Comparison of ENCODE assay signal across 30 cellular contexts in genomic region chr12:53571295-53571694, GRCh38.
"Had no signal": no experiment of that assay in that cellular context is flagged by ENCODE, and none has a peak within 500 bp of the region (broad histone marks: within the 10 kb centered on the region; RNA-seq: fewer than 3 reads in every experiment).

No MANE protein-coding gene starts in this region.

- H3K4me3 ChIP-seq: PC-9 had no signal

- H3K36me3 ChIP-seq: brain microvascular endothelial cell had no signal

- H3K4me2 ChIP-seq: PC-9 had no signal

- H3K27ac ChIP-seq: brain microvascular endothelial cell, PC-9, RWPE1, WERI-Rb-1 had no signal

- H3K27me3 ChIP-seq: brain microvascular endothelial cell had no signal

- DNase-seq: activated CD4-positive, alpha-beta T cell treated with anti-CD3 and anti-CD28 coated beads for 1 hour; activated CD4-positive, alpha-beta T cell treated with anti-CD3 and anti-CD28 coated beads, Interleukin-2, amount 10 ng/mL, durations not matched to agents 24 days and 14 days; activated CD4-positive, alpha-beta T cell treated with anti-CD3 and anti-CD28 coated beads, Interleukin-2, amount 50 U/mL, for 4 hours; activated CD4-positive, CD25-positive, alpha-beta regulatory T cell; activated CD8-positive, alpha-beta T cell treated with anti-CD3 and anti-CD28 coated beads for 36 hours; activated effector memory CD4-positive, alpha-beta T cell treated with anti-CD3 and anti-CD28 coated beads, Interleukin-2, amount 50 U/mL, for 16 hours; activated naive CD4-positive, alpha-beta T cell; activated naive CD4-positive, alpha-beta T cell treated with anti-CD3 and anti-CD28 coated beads, Interleukin-2, amount 50 U/mL, for 16 hours; activated naive CD8-positive, alpha-beta T cell treated with anti-CD3 and anti-CD28 coated beads for 36 hours; activated T-cell treated with anti-CD3 and anti-CD28 coated beads, Interleukin-2, amount 50 U/mL, for 1 hour; activated T-cell treated with anti-CD3 and anti-CD28 coated beads, Interleukin-2, amount 50 U/mL, for 72 hours; amniotic stem cell; aorta; brain microvascular endothelial cell; NCI-H1105; NCI-H1417 treated with DMSO at 0.1 percent for 48 hours; NCI-H1694 treated with DMSO at 0.1 percent for 48 hours; NCI-H2029; NCI-H345; NCI-H524 treated with DMSO at 0.1 percent for 48 hours; NK-92 treated with Interleukin-12 subunit alpha and Interleukin-12 subunit beta, amount 100 ng/mL, for 24 hours; PC-9; SIG-M5; SW 1271; T-helper 1 cell; T-helper 9 cell; WERI-Rb-1 had no signal

- ATAC-seq: activated CD8-positive, alpha-beta T cell treated with anti-CD3 and anti-CD28 coated beads for 36 hours; activated T-cell treated with anti-CD3 and anti-CD28 coated beads, Interleukin-2, amount 50 U/mL, for 72 hours; activated T-helper 17 cell treated with anti-CD3 and anti-CD28 coated beads, Interleukin-2, amount 50 U/mL, for 72 hours; Right ventricle myocardium inferior had no signal
